14 cellular contexts compared by ENCODE assay signal in genomic region chrX:97234471-97235097, GRCh38.
DNase-seq lines count a peak whose midpoint lies in the region; ATAC-seq and TF ChIP-seq lines count a peak whose summit lies in the region.
"Had no signal": no experiment of that assay in that cellular context is flagged by ENCODE, and none has a peak within 500 bp of the region (broad histone marks: within the 10 kb centered on the region; RNA-seq: fewer than 3 reads in every experiment).

No MANE protein-coding gene starts in this region.

- no peak for TF ChIP-seq CTCF in hepatocyte (IDR thresholded peaks at IDR 0.05; ENCODE audit: poor library complexity)

- H3K9me2 ChIP-seq in hepatocyte (replicated peaks; ENCODE audit: insufficient read depth) = no peaks in the 10 kb centered on the region

- no peak overlapping the region for H4K8ac ChIP-seq in trophoblast cell (ENCODE audit: low read depth, low read length)

- H3K4me1 ChIP-seq in trophoblast cell (ENCODE audit: control insufficient read depth in 1 of 2, insufficient read depth in 2 of 2, low read length in 2 of 2) (no peaks in the 10 kb centered on the region), hepatocyte (ENCODE audit: insufficient read depth) (peaks cover 4% of the 10 kb centered on the region)
- H3K4me1 ChIP-seq: left lung, tibial nerve had no signal

- H2BK5ac ChIP-seq in trophoblast cell (ENCODE audit: low read depth, low read length, poor library complexity) = no peak overlapping the region

- no CpG with 5 or more reads among the region's 3 CpGs for WGBS in trophoblast cell (ENCODE audit: extremely low coverage, insufficient coverage, insufficient read length)
- 99% methylated on average over 3 of the region's 3 CpGs for WGBS in hepatocyte (ENCODE audit: low lambda C conversion rate, missing lambda C conversion rate)

- H2AFZ ChIP-seq in trophoblast cell (ENCODE audit: insufficient read depth, low read length, poor library complexity) = no peak overlapping the region
- no peak overlapping the region for H2AFZ ChIP-seq in hepatocyte

- H3K9me3 ChIP-seq in trophoblast cell (ENCODE audit: insufficient read depth, low read depth, low read length) (no peaks in the 10 kb centered on the region), hepatocyte (ENCODE audit: low read depth) (no peaks in the 10 kb centered on the region)
- H3K9me3 ChIP-seq: left lung, tibial nerve had no signal

- H3K18ac ChIP-seq in trophoblast cell (ENCODE audit: low read length) = no peak overlapping the region

- no peak overlapping the region for H4K12ac ChIP-seq in trophoblast cell (ENCODE audit: low read depth, low read length)

- no peaks in the 10 kb centered on the region for H4K20me1 ChIP-seq in hepatocyte (ENCODE audit: insufficient read depth, poor library complexity, severe bottlenecking)

- H3K27me3 ChIP-seq in trophoblast cell (ENCODE audit: insufficient read depth, low read length) (no peaks in the 10 kb centered on the region), hepatocyte (no peaks in the 10 kb centered on the region)
- H3K27me3 ChIP-seq: foreskin keratinocyte, left lung, tibial nerve had no signal

- H3K4ac ChIP-seq in trophoblast cell (ENCODE audit: low read depth, low read length) = no peak overlapping the region

- H2BK12ac ChIP-seq in trophoblast cell (ENCODE audit: low read length) = no peak overlapping the region

- no peak overlapping the region for H3K4me2 ChIP-seq in trophoblast cell (ENCODE audit: low read length)
- no peak overlapping the region for H3K4me2 ChIP-seq in hepatocyte

- H3K14ac ChIP-seq in trophoblast cell (ENCODE audit: low read length) = no peak overlapping the region

- H3K4me3 ChIP-seq in trophoblast cell (ENCODE audit: low read depth, low read length) = no peak overlapping the region
- no peak overlapping the region for H3K4me3 ChIP-seq in hepatocyte
- H3K4me3 ChIP-seq: left lung, tibial nerve had no signal

- DNase-seq in OCI-M1 (lab: John Stamatoyannopoulos, UW) (peak; percentile 79), trophoblast cell (no peak), hepatocyte (ENCODE audit: low spot score) (no peak)
- no peak for DNase-seq in activated CD4-positive, CD25-positive, alpha-beta regulatory T cell treated with anti-CD3 and anti-CD28 coated beads, Interleukin-2, amount 50 U/mL, for 72 hours
- no peak for DNase-seq in activated T-cell treated with anti-CD3 and anti-CD28 coated beads, Interleukin-2, amount 50 U/mL, for 1 hour
- DNase-seq: activated CD4-positive, alpha-beta T cell treated with anti-CD3 and anti-CD28 coated beads for 4 hours; activated naive CD4-positive, alpha-beta T cell treated with anti-CD3 and anti-CD28 coated beads, Interleukin-2, amount 50 U/mL, for 16 hours; foreskin keratinocyte; left lung; occipital lobe had no signal

- no peak overlapping the region for H2AK5ac ChIP-seq in trophoblast cell (ENCODE audit: low read length)

- H2BK120ac ChIP-seq in trophoblast cell (ENCODE audit: insufficient read depth, low read length, poor library complexity) = no peak overlapping the region

- no peak overlapping the region for H4K91ac ChIP-seq in trophoblast cell (ENCODE audit: low read depth, low read length)

- no peak overlapping the region for H3K23ac ChIP-seq in trophoblast cell (ENCODE audit: low read length)

- H3K79me2 ChIP-seq in trophoblast cell (ENCODE audit: control insufficient read depth, insufficient read depth, low read length, poor library complexity) (no peaks in the 10 kb centered on the region), hepatocyte (no peaks in the 10 kb centered on the region)

- ATAC-seq in GM18867 (IDR thresholded peaks at IDR 0.05; ENCODE audit: unreplicated experiment) = peak; percentile 100
- peak; percentile 100 for ATAC-seq in GM21515 (IDR thresholded peaks at IDR 0.05; ENCODE audit: unreplicated experiment)
- peak; percentile 100 for ATAC-seq in HG03064 (IDR thresholded peaks at IDR 0.05; ENCODE audit: low read depth, unreplicated experiment)
- ATAC-seq: foreskin keratinocyte, left lung had no signal

- no peaks in the 10 kb centered on the region for H3K36me3 ChIP-seq in trophoblast cell (ENCODE audit: control insufficient read depth in 1 of 2, insufficient read depth in 2 of 2, low read length in 2 of 2)
- H3K36me3 ChIP-seq in hepatocyte (replicated peaks; ENCODE audit: insufficient read depth, low read depth) = no peaks in the 10 kb centered on the region
- H3K36me3 ChIP-seq: left lung, tibial nerve had no signal

- no peak overlapping the region for H3K9ac ChIP-seq in trophoblast cell (ENCODE audit: low read length)

- H3K27ac ChIP-seq in trophoblast cell (ENCODE audit: low read depth, low read length) = no peak overlapping the region
- no peak overlapping the region for H3K27ac ChIP-seq in hepatocyte
- H3K27ac ChIP-seq: foreskin keratinocyte, left lung, tibial nerve had no signal

- H3K79me1 ChIP-seq in trophoblast cell (ENCODE audit: low read length) = no peaks in the 10 kb centered on the region
